Comparison of ENCODE assay signal across 8 cellular contexts in genomic region chr20:510328-511057, GRCh38. TPM values are rescaled to one million over a fixed set of nuclear protein-coding genes. Genes with fewer than 3 reads are reported as not detected.
DNase-seq lines count a peak whose midpoint lies in the region; ATAC-seq and TF ChIP-seq lines count a peak whose summit lies in the region.
"Not testable (repeated sequence)": the region's sequence is repeated elsewhere in the genome, so short reads cannot be mapped to it uniquely, and the experiment has no call there.

No MANE protein-coding gene starts in this region.

- H3K9me3 Mint-ChIP-seq in activated naive CD4-positive, alpha-beta T cell treated with anti-CD3 and anti-CD28 coated beads, Interleukin-2, amount 10 ng/mL, durations not matched to agents 7 days and 5 days; dendritic cell treated with granulocyte-macrophage colony-stimulating factor and Interleukin-4, amounts not matched to agents 40 ng/mL and 50 ng/mL, for 4 days; naive B cell: not testable (repeated sequence)

- TF ChIP-seq CTCF in C4-2B (conservative IDR thresholded peaks at IDR 0.05) (peak; percentile 11), LNCAP (IDR thresholded peaks at IDR 0.05) (peak; percentile 11; the same call in 1 of the 2 replicates), transverse colon (IDR thresholded peaks at IDR 0.05) (peak in 2 of 5 experiments; percentile 11 to 27)

- H3K27ac ChIP-seq in C4-2B, result not testable (repeated sequence)
- peak overlapping the region; percentile 45 to 74 (median 58) for H3K27ac ChIP-seq in transverse colon

- H3K4me1 ChIP-seq in transverse colon, result peaks cover 9 to 48% (median 21%) of the 10 kb centered on the region in 4 donors

- 58 to 67% methylated on average over 6 to 9 of the region's 9 CpGs for WGBS in transverse colon (ENCODE audit: low coverage in 1 of 2), 2 donors

- H3K36me3 Mint-ChIP-seq in activated naive CD4-positive, alpha-beta T cell treated with anti-CD3 and anti-CD28 coated beads, Interleukin-2, amount 10 ng/mL, durations not matched to agents 7 days and 5 days, result peaks cover 34% of the 10 kb centered on the region
- H3K36me3 Mint-ChIP-seq in dendritic cell treated with granulocyte-macrophage colony-stimulating factor and Interleukin-4, amounts not matched to agents 40 ng/mL and 50 ng/mL, for 4 days (ENCODE audit: low read depth), result peaks cover 35% of the 10 kb centered on the region
- not testable (repeated sequence) for H3K36me3 Mint-ChIP-seq in naive B cell

- H3K27me3 ChIP-seq in transverse colon, result not testable (repeated sequence)

- H3K36me3 ChIP-seq in transverse colon, result peaks cover 0 to 13% (median 0%) of the 10 kb centered on the region in 4 donors

- DNase-seq in OCI-M1 (lab: John Stamatoyannopoulos, UW), result peak; percentile 44
- DNase-seq in activated naive CD4-positive, alpha-beta T cell treated with anti-CD3 and anti-CD28 coated beads, Interleukin-2, amount 10 ng/mL, durations not matched to agents 7 days and 5 days; left colon; naive B cell; transverse colon: not testable (repeated sequence)

- ATAC-seq in left colon, result peak; percentile 89
- ATAC-seq in naive B cell (ENCODE audit: low read depth in 2 of 2), result not testable (repeated sequence)

- not testable (repeated sequence) for H3K27me3 Mint-ChIP-seq in activated naive CD4-positive, alpha-beta T cell treated with anti-CD3 and anti-CD28 coated beads, Interleukin-2, amount 10 ng/mL, durations not matched to agents 7 days and 5 days; dendritic cell treated with granulocyte-macrophage colony-stimulating factor and Interleukin-4, amounts not matched to agents 40 ng/mL and 50 ng/mL, for 4 days; naive B cell

- in situ Hi-C loops in transverse colon (cut with MboI; ENCODE audit: low pct_ligation_motif_present in 1 of 4, low pct_unique_long_range_greater_than_20kb in 1 of 4, low sequenced_read_pairs in 3 of 4), result not testable (repeated sequence)

- TF ChIP-seq POLR2A in transverse colon (IDR thresholded peaks at IDR 0.05), result not testable (repeated sequence)

- CTCF ChIA-PET in activated naive CD4-positive, alpha-beta T cell treated with anti-CD3 and anti-CD28 coated beads, Interleukin-2, amount 10 ng/mL, durations not matched to agents 7 days and 5 days (lab: Charles Lee), result interaction anchor here (0.6 to 1.4 kb wide), 2 partner anchors 20 to 103 kb away, joined by 4 read pairs; no protein-coding TSS in a partner anchor

- not testable (repeated sequence) for H3K4me3 Mint-ChIP-seq in activated naive CD4-positive, alpha-beta T cell treated with anti-CD3 and anti-CD28 coated beads, Interleukin-2, amount 10 ng/mL, durations not matched to agents 7 days and 5 days; dendritic cell treated with granulocyte-macrophage colony-stimulating factor and Interleukin-4, amounts not matched to agents 40 ng/mL and 50 ng/mL, for 4 days
- H3K4me3 Mint-ChIP-seq in naive B cell, result peak overlapping the region in 3 of 8 donors; percentile 1 to 37 (median 29)

- peak overlapping the region; percentile 42 for H3K27ac Mint-ChIP-seq in activated naive CD4-positive, alpha-beta T cell treated with anti-CD3 and anti-CD28 coated beads, Interleukin-2, amount 10 ng/mL, durations not matched to agents 7 days and 5 days
- H3K27ac Mint-ChIP-seq in dendritic cell treated with granulocyte-macrophage colony-stimulating factor and Interleukin-4, amounts not matched to agents 40 ng/mL and 50 ng/mL, for 4 days, result peak overlapping the region; percentile 71
- peak overlapping the region in 4 of 6 donors; percentile 54 to 76 (median 66) for H3K27ac Mint-ChIP-seq in naive B cell

- H3K4me3 ChIP-seq in transverse colon, result not testable (repeated sequence)

- H3K9me3 ChIP-seq in transverse colon, result not testable (repeated sequence)

- intact Hi-C loops in dendritic cell treated with granulocyte-macrophage colony-stimulating factor and Interleukin-4, amounts not matched to agents 40 ng/mL and 50 ng/mL, for 4 days (cut with micrococcal nuclease); left colon (cut with DNase I, micrococcal nuclease); transverse colon (cut with DNase I; ENCODE audit: low total_unique reads): not testable (repeated sequence)

- H3K4me1 Mint-ChIP-seq in activated naive CD4-positive, alpha-beta T cell treated with anti-CD3 and anti-CD28 coated beads, Interleukin-2, amount 10 ng/mL, durations not matched to agents 7 days and 5 days, result peaks cover 13% of the 10 kb centered on the region
- peaks cover 47% of the 10 kb centered on the region for H3K4me1 Mint-ChIP-seq in dendritic cell treated with granulocyte-macrophage colony-stimulating factor and Interleukin-4, amounts not matched to agents 40 ng/mL and 50 ng/mL, for 4 days (ENCODE audit: low read depth)
- peaks cover 49 to 60% (median 58%) of the 10 kb centered on the region in 3 donors for H3K4me1 Mint-ChIP-seq in naive B cell

- not testable (repeated sequence) for TF ChIP-seq EP300 in transverse colon (IDR thresholded peaks at IDR 0.05; ENCODE audit: low read depth)

RNA-seq across cellular contexts. Expression of gene CSNK2A1, which starts 33.1 kb away (rescaled TPM):
- total RNA-seq in left colon, result 100 to 1,000 TPM; 106 to 117 TPM
- 10 to 100 TPM; 47.4 to 78.4 (median 63.2) TPM for polyA plus RNA-seq in naive B cell (ENCODE audit: low read depth in 6 of 6)
- total RNA-seq in transverse colon, result 100 to 1,000 TPM in 1 of 4 donors, 10 to 100 TPM in 3; 76.7 to 100 (median 82.6) TPM

RNA-seq across cellular contexts. Expression of gene TBC1D20, which starts 48.2 kb away (rescaled TPM):
- 10 to 100 TPM; 29.0 to 32.3 TPM for total RNA-seq in left colon
- polyA plus RNA-seq in naive B cell (ENCODE audit: low read depth in 6 of 6), result 10 to 100 TPM; 16.0 to 24.6 (median 18.6) TPM
- 10 to 100 TPM; 29.1 to 65.5 (median 36.9) TPM for total RNA-seq in transverse colon
